24 cellular contexts compared by ENCODE assay signal in genomic region chr6:46306429-46306828, GRCh38.
"Had no signal": no experiment of that assay in that cellular context is flagged by ENCODE, and none has a peak within 500 bp of the region (broad histone marks: within the 10 kb centered on the region; RNA-seq: fewer than 3 reads in every experiment).

No MANE protein-coding gene starts in this region.

- DNase-seq: naive thymus-derived CD4-positive, alpha-beta T cell; natural killer cell; occipital lobe; ovary; posterior cingulate gyrus; psoas muscle; right lobe of liver; sigmoid colon; small intestine; stimulated activated CD4-positive, alpha-beta T cell treated with anti-CD3 and anti-CD28 coated beads, Interleukin-15, amount 100 ng/mL, for 24 hours; stimulated activated CD4-positive, alpha-beta T cell treated with anti-CD3 and anti-CD28 coated beads, Interleukin-2, amount 100 ng/mL, for 24 hours; stimulated activated CD4-positive, alpha-beta T cell treated with anti-CD3 and anti-CD28 coated beads, Interleukin-2, amount 100 ng/mL, for 48 hours; stimulated activated CD4-positive, alpha-beta T cell treated with anti-CD3 and anti-CD28 coated beads, Interleukin-4, amount 100 ng/mL, for 24 hours; stimulated activated naive B cell treated with anti-CD40 and anti-IgM and Interleukin-4, amounts not matched to agents 10 μg/mL and 1 μg/mL and 100 μg/mL, for 72 hours; stimulated activated naive CD4-positive, alpha-beta T cell treated with Interleukin-2 at 50 U/mL for 16 hours; stomach; thyroid gland; upper lobe of left lung had no signal

- H3K27ac ChIP-seq: neural progenitor cell, ovary, parathyroid adenoma, psoas muscle, right lobe of liver, sigmoid colon, stomach, thoracic aorta, thyroid gland, tibial nerve, upper lobe of left lung, vagina had no signal

- H3K27me3 ChIP-seq: neural progenitor cell, ovary, right lobe of liver, sigmoid colon, stomach, thyroid gland, tibial nerve, upper lobe of left lung, vagina had no signal

- H3K9me3 ChIP-seq: ovary, psoas muscle, right lobe of liver, sigmoid colon, stomach, thoracic aorta, thyroid gland, tibial nerve, upper lobe of left lung, vagina had no signal

- H3K36me3 ChIP-seq: neural progenitor cell, ovary, right lobe of liver, sigmoid colon, stomach, thyroid gland, tibial nerve, upper lobe of left lung, vagina had no signal

- H3K4me1 ChIP-seq: neural progenitor cell, right lobe of liver, sigmoid colon, stomach, thyroid gland, upper lobe of left lung, vagina had no signal

- ATAC-seq: naive thymus-derived CD4-positive, alpha-beta T cell; natural killer cell; psoas muscle; right lobe of liver; stimulated activated effector memory CD8-positive, alpha-beta T cell treated with anti-CD3 and anti-CD28 coated beads, Interleukin-12 subunit alpha, Interleukin-12 subunit beta, amount 100 ng/mL, for 72 hours; stimulated activated naive B cell treated with anti-CD40 and anti-IgM and Interleukin-4, amounts not matched to agents 10 μg/mL and 1 μg/mL and 100 μg/mL, for 72 hours had no signal

- H3K4me3 ChIP-seq: neural progenitor cell, ovary, psoas muscle, right lobe of liver, sigmoid colon, stomach, thoracic aorta, thyroid gland, tibial nerve, upper lobe of left lung, vagina had no signal
